In the genomic region with DNA sequence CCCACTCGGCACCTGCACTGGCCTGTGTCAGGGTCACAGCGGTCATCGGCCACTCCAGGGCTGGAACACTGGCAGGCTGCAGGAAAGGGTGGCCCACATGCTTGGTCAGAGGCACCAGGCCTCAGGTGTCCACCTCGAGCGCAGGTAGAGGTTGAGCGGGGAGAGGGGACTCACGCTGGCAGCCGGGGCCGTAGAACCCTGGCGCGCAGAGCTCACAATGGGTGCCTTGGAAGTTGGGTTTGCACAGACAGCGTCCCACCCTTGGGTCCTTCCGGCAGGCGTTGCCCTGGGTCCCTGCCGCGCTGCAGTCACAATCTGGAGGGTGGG, we compare ENCODE assay signal across 23 cellular contexts.
DNase-seq lines count a peak whose midpoint lies in the region; ATAC-seq and TF ChIP-seq lines count a peak whose summit lies in the region.
"Had no signal": no experiment of that assay in that cellular context is flagged by ENCODE, and none has a peak within 500 bp of the region (broad histone marks: within the 10 kb centered on the region; RNA-seq: fewer than 3 reads in every experiment).

No MANE protein-coding gene starts in this region.

- peak overlapping the region; percentile 69 for H3K27ac Mint-ChIP-seq in nephron progenitor cell
- H3K27ac Mint-ChIP-seq: CD4-positive, alpha-beta T cell had no signal

- H3K36me3 ChIP-seq in BLaER1 treated with 17β-estradiol and CSF1 and Interleukin-3, amounts not matched to agents 10 nM and 100 nM = peaks cover 0 to 11% (median 0%) of the 10 kb centered on the region in 11 experiments; a peak in 8 of 22 replicates
- H3K36me3 ChIP-seq in MM.1S (replicated peaks; ENCODE audit: insufficient read depth, low read length) (no peaks in the 10 kb centered on the region), RWPE2 (ENCODE audit: low read depth) (peaks cover 98% of the 10 kb centered on the region)
- H3K36me3 ChIP-seq: BE2C had no signal

- no peak for DNase-seq in MM.1S
- peak; percentile 83 for DNase-seq in RWPE2 (ENCODE audit: low spot score)
- DNase-seq in nephron progenitor cell = no peak
- no peak for DNase-seq in NCI-H187 treated with DMSO at 0.1 percent for 48 hours (lab: John Stamatoyannopoulos, UW)
- no peak for DNase-seq in activated CD8-positive, alpha-beta memory T cell treated with anti-CD3 and anti-CD28 coated beads for 24 hours
- DNase-seq in iPS-NIHi11 (ENCODE audit: low spot score) = no peak
- DNase-seq: BE2C; CD4-positive, alpha-beta T cell; DMS 273 treated with DMSO at 0.1 percent for 48 hours; DMS79 treated with DMSO at 0.1 percent for 48 hours; GOT3; HCEC 1CT; Kasumi-1; NCI-H1436; NCI-H2029 treated with DMSO at 0.1 percent for 48 hours; NCI-H345; NCI-H524; NCI-H774; OCI-M1; SIG-M5; SK-N-SH had no signal

- TF ChIP-seq POLR2A in GM18505 (IDR thresholded peaks at IDR 0.05; ENCODE audit: borderline replicate concordance, extremely low read depth, insufficient read depth, insufficient read length) = no peak

- no peaks in the 10 kb centered on the region for H3K9me3 Mint-ChIP-seq in nephron progenitor cell
- H3K9me3 Mint-ChIP-seq: CD4-positive, alpha-beta T cell had no signal

- H3K4me3 Mint-ChIP-seq in nephron progenitor cell = no peak overlapping the region
- H3K4me3 Mint-ChIP-seq: CD4-positive, alpha-beta T cell had no signal

- H3K27me3 ChIP-seq in BLaER1 treated with 17β-estradiol and CSF1 and Interleukin-3, amounts not matched to agents 10 nM and 100 nM = peaks cover 0 to 22% (median 0%) of the 10 kb centered on the region in 11 experiments; a peak in 7 of 22 replicates
- H3K27me3 ChIP-seq in MM.1S (replicated peaks; ENCODE audit: insufficient read depth, low read length) (no peaks in the 10 kb centered on the region), RWPE2 (ENCODE audit: insufficient read depth, poor library complexity, severe bottlenecking) (no peaks in the 10 kb centered on the region)
- H3K27me3 ChIP-seq: BE2C had no signal

- peaks cover 3% of the 10 kb centered on the region for H3K27me3 Mint-ChIP-seq in nephron progenitor cell (ENCODE audit: low read depth, poor library complexity)

- H2AFZ ChIP-seq in MM.1S (ENCODE audit: low read length) = no peak overlapping the region

- peak overlapping the region; percentile 75 to 99 (median 92) for H3K4me2 ChIP-seq in BLaER1 treated with 17β-estradiol and CSF1 and Interleukin-3, amounts not matched to agents 10 nM and 100 nM
- H3K4me2 ChIP-seq in MM.1S (ENCODE audit: low read depth, low read length) = peak overlapping the region; percentile 66
- H3K4me2 ChIP-seq: SK-N-SH had no signal

- no peaks in the 10 kb centered on the region for H3K9me2 ChIP-seq in MM.1S (replicated peaks; ENCODE audit: insufficient read depth, low read length)
- H3K9me2 ChIP-seq: SK-N-SH had no signal

- peaks cover 41 to 84% (median 69%) of the 10 kb centered on the region in 10 experiments for H3K4me1 ChIP-seq in BLaER1 treated with 17β-estradiol and CSF1 and Interleukin-3, amounts not matched to agents 10 nM and 100 nM
- H3K4me1 ChIP-seq in MM.1S (ENCODE audit: low read length) (peaks cover 38% of the 10 kb centered on the region), RWPE2 (ENCODE audit: insufficient read depth, poor library complexity, severe bottlenecking) (no peaks in the 10 kb centered on the region)
- H3K4me1 ChIP-seq: BE2C had no signal

- peak overlapping the region in 8 of 11 experiments; percentile 69 to 88 (median 82); a peak in 15 of 22 replicates for H3K27ac ChIP-seq in BLaER1 treated with 17β-estradiol and CSF1 and Interleukin-3, amounts not matched to agents 10 nM and 100 nM
- H3K27ac ChIP-seq in MM.1S (ENCODE audit: low read length) (peak overlapping the region; percentile 100), RWPE2 (ENCODE audit: poor library complexity, severe bottlenecking) (no peak overlapping the region)

- peak overlapping the region in 7 of 11 experiments; percentile 10 to 80 (median 77); a peak in 10 of 22 replicates for H3K9ac ChIP-seq in BLaER1 treated with 17β-estradiol and CSF1 and Interleukin-3, amounts not matched to agents 10 nM and 100 nM
- peak overlapping the region; percentile 96 for H3K9ac ChIP-seq in MM.1S (ENCODE audit: low read length)
- H3K9ac ChIP-seq: SK-N-SH had no signal

- no peak for TF ChIP-seq CTCF in MM.1S (IDR thresholded peaks at IDR 0.05; ENCODE audit: low read length)
- no peak for TF ChIP-seq CTCF in RWPE2 (IDR thresholded peaks at IDR 0.05; ENCODE audit: poor library complexity, severe bottlenecking)
- no peak for TF ChIP-seq CTCF in nephron progenitor cell (IDR thresholded peaks at IDR 0.05)

- H3F3A ChIP-seq in MM.1S (ENCODE audit: insufficient read depth, low read length) = peaks cover 48% of the 10 kb centered on the region

- H3K36me3 Mint-ChIP-seq in nephron progenitor cell (ENCODE audit: low read depth) = peaks cover 40% of the 10 kb centered on the region

- peaks cover 0 to 7% (median 5%) of the 10 kb centered on the region in 11 experiments; a peak in 15 of 22 replicates for H3K9me3 ChIP-seq in BLaER1 treated with 17β-estradiol and CSF1 and Interleukin-3, amounts not matched to agents 10 nM and 100 nM (replicated peaks in 1 of 11)
- H3K9me3 ChIP-seq in MM.1S (replicated peaks; ENCODE audit: insufficient read depth, low read length) (no peaks in the 10 kb centered on the region), RWPE2 (ENCODE audit: severe bottlenecking) (no peaks in the 10 kb centered on the region)
- H3K9me3 ChIP-seq: BE2C, SK-N-SH had no signal

- H3K4me3 ChIP-seq in BLaER1 treated with 17β-estradiol and CSF1 and Interleukin-3, amounts not matched to agents 10 nM and 100 nM = peak overlapping the region in 3 of 10 experiments; percentile 2 to 48 (median 26); a peak in 2 of 20 replicates
- H3K4me3 ChIP-seq in MM.1S (ENCODE audit: low read length) (peak overlapping the region; percentile 15; the same call in 1 of the 2 replicates), RWPE2 (ENCODE audit: severe bottlenecking) (no peak overlapping the region)

- no peaks in the 10 kb centered on the region for H3K4me1 Mint-ChIP-seq in nephron progenitor cell

- H4K20me1 ChIP-seq in BLaER1 treated with 17β-estradiol and CSF1 and Interleukin-3, amounts not matched to agents 10 nM and 100 nM = peaks cover 0 to 46% (median 7%) of the 10 kb centered on the region in 11 experiments; a peak in 9 of 22 replicates
- H4K20me1 ChIP-seq in MM.1S (ENCODE audit: insufficient read depth, low read length) = no peaks in the 10 kb centered on the region

- ATAC-seq in RWPE2 (ENCODE audit: low read depth) = no peak
- ATAC-seq in GM18505 (IDR thresholded peaks at IDR 0.05; ENCODE audit: unreplicated experiment) = no peak

- peaks cover 11% of the 10 kb centered on the region for H3K79me2 ChIP-seq in MM.1S (ENCODE audit: low read length)
